Comparison of ENCODE assay signal across 8 cellular contexts in genomic region chr12:64611430-64612286, GRCh38. TPM values are rescaled to one million over a fixed set of nuclear protein-coding genes. Genes with fewer than 3 reads are reported as not detected.
DNase-seq lines count a peak whose midpoint lies in the region; ATAC-seq lines count a peak whose summit lies in the region.

No MANE protein-coding gene starts in this region.

- intact Hi-C loops in posterior cingulate gyrus (cut with DNase I): loop anchor here (10.0 kb wide), 1 partner anchor 57 kb away; no protein-coding TSS in a partner anchor

- peak; percentile 31 for DNase-seq in Daoy (ENCODE audit: low read depth)
- DNase-seq in NAMALWA (ENCODE audit: low spot score): peak; percentile 67
- peak; percentile 10 for DNase-seq in activated effector memory CD4-positive, alpha-beta T cell treated with Interleukin-2 at 50 U/mL for 16 hours
- peak; percentile 16 for DNase-seq in globus pallidus (ENCODE audit: low spot score)
- DNase-seq in posterior cingulate gyrus: peak in 6 of 10 donors; percentile 15 to 81 (median 24)
- DNase-seq in SHP77 treated with DMSO at 0.1 percent for 48 hours (lab: John Stamatoyannopoulos, UW): no peak
- DNase-seq in NCI-H2081 treated with DMSO at 0.1 percent for 48 hours (lab: John Stamatoyannopoulos, UW): no peak

- no peak for ATAC-seq in HG03108 (IDR thresholded peaks at IDR 0.05; ENCODE audit: unreplicated experiment)

RNA-seq across cellular contexts. Expression of gene RASSF3, which starts 1.4 kb away (rescaled TPM):
- total RNA-seq in Daoy (2014; rRNA removed; shearing (Covaris generic)): 8.7 and 13.1 TPM in 2 replicates

Comparison
In these comparisons a context has a peak if more than half of its experiments do, and no peak if none do; other contexts are left out.
1. DNase-seq: peak in Daoy (single experiment), NAMALWA (single experiment), activated effector memory CD4-positive, alpha-beta T cell treated with Interleukin-2 at 50 U/mL for 16 hours (single experiment), globus pallidus (single experiment) and posterior cingulate gyrus (6 of 10); none in SHP77 treated with DMSO at 0.1 percent for 48 hours (single experiment) and NCI-H2081 treated with DMSO at 0.1 percent for 48 hours (single experiment).